Comparison of ENCODE assay signal across 9 cellular contexts in genomic region chr6:155224031-155224451, GRCh38. TPM values are rescaled to one million over a fixed set of nuclear protein-coding genes. Genes with fewer than 3 reads are reported as not detected.
DNase-seq lines count a peak whose midpoint lies in the region; ATAC-seq, FAIRE-seq and TF ChIP-seq lines count a peak whose summit lies in the region.
"Had no signal": no experiment of that assay in that cellular context is flagged by ENCODE, and none has a peak within 500 bp of the region (broad histone marks: within the 10 kb centered on the region; RNA-seq: fewer than 3 reads in every experiment).

No MANE protein-coding gene starts in this region.

- H3K36me3 Mint-ChIP-seq in activated T-helper 2 cell treated with anti-CD3 and anti-CD28 coated beads, Interferon-gamma antibody, Interleukin-2, Interleukin-4, amounts not matched to agents 10 μg/mL and 5 μg/mL and 100 μg/mL, durations not matched to agents 14 hours and 24 hours and 36 hours (ENCODE audit: low read depth): peaks cover 48% of the 10 kb centered on the region
- peaks cover 0 to 2% (median 0%) of the 10 kb centered on the region in 5 donors for H3K36me3 Mint-ChIP-seq in naive thymus-derived CD4-positive, alpha-beta T cell
- peaks cover 6% of the 10 kb centered on the region for H3K36me3 Mint-ChIP-seq in nephron progenitor cell (ENCODE audit: low read depth)

- peak; percentile 63 for FAIRE-seq in HTR-8/SVneo (lab: Jason Lieb, UNC)

- in situ Hi-C loops in transverse colon (cut with MboI; ENCODE audit: low pct_ligation_motif_present in 1 of 4, low pct_unique_long_range_greater_than_20kb in 1 of 4, low sequenced_read_pairs in 3 of 4): no loop called here

- POLR2A ChIA-PET in naive thymus-derived CD4-positive, alpha-beta T cell (lab: Charles Lee): interaction anchor here (0.8 kb wide), 1 partner anchor 94 kb away, joined by 5 read pairs; no protein-coding TSS in a partner anchor

- H3K27ac ChIP-seq in naive thymus-derived CD4-positive, alpha-beta T cell (ENCODE audit: low read depth, low read length): no peak overlapping the region
- H3K27ac ChIP-seq in transverse colon: no peak overlapping the region
- H3K27ac ChIP-seq: parathyroid adenoma had no signal

- no peaks in the 10 kb centered on the region for H3K9me3 Mint-ChIP-seq in activated T-helper 2 cell treated with anti-CD3 and anti-CD28 coated beads, Interferon-gamma antibody, Interleukin-2, Interleukin-4, amounts not matched to agents 10 μg/mL and 5 μg/mL and 100 μg/mL, durations not matched to agents 14 hours and 24 hours and 36 hours
- peaks cover 0 to 2% (median 0%) of the 10 kb centered on the region in 11 donors for H3K9me3 Mint-ChIP-seq in naive thymus-derived CD4-positive, alpha-beta T cell
- H3K9me3 Mint-ChIP-seq in nephron progenitor cell: peaks cover 4% of the 10 kb centered on the region

- intact Hi-C loops in activated T-helper 2 cell treated with anti-CD3 and anti-CD28 coated beads, Interferon-gamma antibody, Interleukin-2, Interleukin-4, amounts not matched to agents 10 μg/mL and 5 μg/mL and 100 μg/mL, durations not matched to agents 14 hours and 24 hours and 36 hours (cut with micrococcal nuclease): loop anchor here (1.0 kb wide), 3 partner anchors 38 to 94 kb away; partner anchors contain the start of gene TFB1M
- intact Hi-C loops in naive thymus-derived CD4-positive, alpha-beta T cell (cut with micrococcal nuclease): loop anchor here in 1 of 2 donors (1.0 kb wide), 2 partner anchors 38 to 90 kb away; partner anchors contain the start of gene TFB1M
- intact Hi-C loops in transverse colon (cut with DNase I; ENCODE audit: low total_unique reads): no loop called here

- DNase-seq in GM04504 (ENCODE audit: low read depth) (peak; percentile 62), HTR-8/SVneo (ENCODE audit: insufficient read length, low spot score) (peak; percentile 57), GDM1 (lab: John Stamatoyannopoulos, UW) (no peak), transverse colon (no peak), nephron progenitor cell (no peak)
- peak; percentile 56 for DNase-seq in activated T-helper 2 cell treated with anti-CD3 and anti-CD28 coated beads, Interferon-gamma antibody, Interleukin-2, Interleukin-4, amounts not matched to agents 10 μg/mL and 5 μg/mL and 100 μg/mL, durations not matched to agents 14 hours and 24 hours and 36 hours (ENCODE audit: low spot score)
- peak in 1 of 9 donors; percentile 49 for DNase-seq in naive thymus-derived CD4-positive, alpha-beta T cell

- ATAC-seq in GM21576 (IDR thresholded peaks at IDR 0.05; ENCODE audit: unreplicated experiment): peak; percentile 97
- ATAC-seq in naive thymus-derived CD4-positive, alpha-beta T cell: peak; percentile 78

- peaks cover 0 to 5% of the 10 kb centered on the region in 2 donors for H3K4me1 ChIP-seq in naive thymus-derived CD4-positive, alpha-beta T cell (ENCODE audit: control insufficient read depth in 2 of 2, insufficient read depth in 2 of 2, low read length in 2 of 2)
- peaks cover 0 to 3% (median 0%) of the 10 kb centered on the region in 4 donors for H3K4me1 ChIP-seq in transverse colon
- H3K4me1 ChIP-seq: parathyroid adenoma had no signal

- H3K4me1 Mint-ChIP-seq in activated T-helper 2 cell treated with anti-CD3 and anti-CD28 coated beads, Interferon-gamma antibody, Interleukin-2, Interleukin-4, amounts not matched to agents 10 μg/mL and 5 μg/mL and 100 μg/mL, durations not matched to agents 14 hours and 24 hours and 36 hours (ENCODE audit: low read depth): peaks cover 26% of the 10 kb centered on the region
- H3K4me1 Mint-ChIP-seq in naive thymus-derived CD4-positive, alpha-beta T cell: peaks cover 0 to 17% (median 7%) of the 10 kb centered on the region in 7 donors
- H3K4me1 Mint-ChIP-seq in nephron progenitor cell: peaks cover 22% of the 10 kb centered on the region

- CTCF ChIA-PET in naive thymus-derived CD4-positive, alpha-beta T cell (lab: Charles Lee): no interaction called here

- WGBS in transverse colon (ENCODE audit: low coverage in 1 of 2), 2 donors: 82 to 83% methylated on average over 3 to 4 of the region's 4 CpGs

- TF ChIP-seq CTCF in transverse colon (IDR thresholded peaks at IDR 0.05) (no peak), nephron progenitor cell (IDR thresholded peaks at IDR 0.05) (no peak)

- no peaks in the 10 kb centered on the region for H3K27me3 ChIP-seq in naive thymus-derived CD4-positive, alpha-beta T cell (ENCODE audit: control insufficient read depth in 2 of 2, insufficient read depth in 2 of 2, low read length in 2 of 2)
- no peaks in the 10 kb centered on the region for H3K27me3 ChIP-seq in transverse colon

- no peak overlapping the region for H3K4me3 ChIP-seq in naive thymus-derived CD4-positive, alpha-beta T cell (ENCODE audit: low read length)
- H3K4me3 ChIP-seq in transverse colon: no peak overlapping the region

- H3K27me3 Mint-ChIP-seq in activated T-helper 2 cell treated with anti-CD3 and anti-CD28 coated beads, Interferon-gamma antibody, Interleukin-2, Interleukin-4, amounts not matched to agents 10 μg/mL and 5 μg/mL and 100 μg/mL, durations not matched to agents 14 hours and 24 hours and 36 hours (ENCODE audit: low read depth): no peaks in the 10 kb centered on the region
- peaks cover 0 to 8% (median 4%) of the 10 kb centered on the region in 5 donors for H3K27me3 Mint-ChIP-seq in naive thymus-derived CD4-positive, alpha-beta T cell
- peaks cover 3% of the 10 kb centered on the region for H3K27me3 Mint-ChIP-seq in nephron progenitor cell (ENCODE audit: low read depth, poor library complexity)

- no peak for TF ChIP-seq EP300 in transverse colon (IDR thresholded peaks at IDR 0.05; ENCODE audit: low read depth)

- peak overlapping the region; percentile 77 for H3K27ac Mint-ChIP-seq in activated T-helper 2 cell treated with anti-CD3 and anti-CD28 coated beads, Interferon-gamma antibody, Interleukin-2, Interleukin-4, amounts not matched to agents 10 μg/mL and 5 μg/mL and 100 μg/mL, durations not matched to agents 14 hours and 24 hours and 36 hours
- H3K27ac Mint-ChIP-seq in naive thymus-derived CD4-positive, alpha-beta T cell: peak overlapping the region in 2 of 9 donors; percentile 43 to 64
- H3K27ac Mint-ChIP-seq in nephron progenitor cell: no peak overlapping the region

- TF ChIP-seq POLR2A in transverse colon (IDR thresholded peaks at IDR 0.05): no peak

- no peaks in the 10 kb centered on the region for H3K36me3 ChIP-seq in naive thymus-derived CD4-positive, alpha-beta T cell (ENCODE audit: control insufficient read depth in 2 of 3, insufficient read depth in 3 of 3, low read length in 3 of 3)
- no peaks in the 10 kb centered on the region for H3K36me3 ChIP-seq in transverse colon

- H3K4me3 Mint-ChIP-seq in activated T-helper 2 cell treated with anti-CD3 and anti-CD28 coated beads, Interferon-gamma antibody, Interleukin-2, Interleukin-4, amounts not matched to agents 10 μg/mL and 5 μg/mL and 100 μg/mL, durations not matched to agents 14 hours and 24 hours and 36 hours (ENCODE audit: low read depth): peak overlapping the region; percentile 19
- peak overlapping the region in 1 of 10 donors; percentile 42 for H3K4me3 Mint-ChIP-seq in naive thymus-derived CD4-positive, alpha-beta T cell
- no peak overlapping the region for H3K4me3 Mint-ChIP-seq in nephron progenitor cell

- H3K9me3 ChIP-seq in naive thymus-derived CD4-positive, alpha-beta T cell (ENCODE audit: control insufficient read depth in 2 of 3, low read length in 3 of 3): no peaks in the 10 kb centered on the region
- no peaks in the 10 kb centered on the region for H3K9me3 ChIP-seq in transverse colon

RNA-seq across cellular contexts. Expression of gene CLDN20, which starts 39.8 kb away (rescaled TPM):
- total RNA-seq in activated T-helper 2 cell treated with anti-CD3 and anti-CD28 coated beads, Interferon-gamma antibody, Interleukin-2, Interleukin-4, amounts not matched to agents 10 μg/mL and 5 μg/mL and 100 μg/mL, durations not matched to agents 14 hours and 24 hours and 36 hours: 0.21 TPM in 1 of 2 replicates, not detected in the other
- not detected for total RNA-seq in naive thymus-derived CD4-positive, alpha-beta T cell
- not detected for polyA plus RNA-seq in naive thymus-derived CD4-positive, alpha-beta T cell
- total RNA-seq in transverse colon: not detected

Comparison
In these comparisons a context has a peak if more than half of its experiments do, and no peak if none do; other contexts are left out.
1. DNase-seq: peak in GM04504 (single experiment), HTR-8/SVneo (single experiment) and activated T-helper 2 cell treated with anti-CD3 and anti-CD28 coated beads, Interferon-gamma antibody, Interleukin-2, Interleukin-4, amounts not matched to agents 10 μg/mL and 5 μg/mL and 100 μg/mL, durations not matched to agents 14 hours and 24 hours and 36 hours (single experiment); none in GDM1 (single experiment), transverse colon (single experiment) and nephron progenitor cell (single experiment).